In the genomic region with DNA sequence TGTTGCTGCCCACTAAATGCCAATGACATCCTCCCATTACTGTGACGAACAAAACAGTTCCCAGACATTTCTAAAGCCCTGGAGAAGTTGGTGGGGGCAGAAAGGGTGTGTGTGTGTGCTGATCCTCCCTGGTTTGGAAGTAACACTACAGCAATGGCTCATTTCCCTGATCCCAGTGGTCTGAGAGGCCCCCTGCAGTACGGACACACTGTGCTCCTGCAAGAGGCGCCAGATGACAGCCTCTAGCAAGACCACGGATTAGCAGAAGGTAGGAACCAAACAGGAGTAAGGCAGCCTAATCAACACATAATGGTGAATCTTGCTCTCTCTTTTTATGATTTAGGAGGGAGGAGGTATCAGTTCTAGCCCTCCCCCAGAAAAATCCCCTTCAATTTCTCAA, we compare ENCODE assay signal across 17 cellular contexts. TPM values are rescaled to one million over a fixed set of nuclear protein-coding genes. Genes with fewer than 3 reads are reported as not detected.
A peak's percentile ranks its signal among the peaks of the same experiment; 100 is the strongest.
DNase-seq lines count a peak whose midpoint lies in the region; ATAC-seq and TF ChIP-seq lines count a peak whose summit lies in the region.
"Had no signal": no experiment of that assay in that cellular context is flagged by ENCODE, and none has a peak within 500 bp of the region (broad histone marks: within the 10 kb centered on the region; RNA-seq: fewer than 3 reads in every experiment).

No MANE protein-coding gene starts in this region.

- H3K18ac ChIP-seq in mesendoderm (ENCODE audit: low read length): no peak overlapping the region

- no peaks in the 10 kb centered on the region for H3K4me1 Mint-ChIP-seq in activated T-helper 1 cell treated with anti-CD3 and anti-CD28 coated beads, Interleukin-12 subunit alpha, Interleukin-12 subunit beta, Interleukin-2, Interleukin-4 antibody, amounts not matched to agents 30 ng/mL and 10 ng/mL and 1 ng/mL, durations not matched to agents 14 hours and 24 hours and 36 hours (ENCODE audit: low read depth)
- H3K4me1 Mint-ChIP-seq: CD4-positive, CD25-positive, alpha-beta regulatory T cell; CD8-positive, alpha-beta memory T cell had no signal

- no peaks in the 10 kb centered on the region for H3K36me3 Mint-ChIP-seq in activated T-helper 1 cell treated with anti-CD3 and anti-CD28 coated beads, Interleukin-12 subunit alpha, Interleukin-12 subunit beta, Interleukin-2, Interleukin-4 antibody, amounts not matched to agents 30 ng/mL and 10 ng/mL and 1 ng/mL, durations not matched to agents 14 hours and 24 hours and 36 hours (ENCODE audit: low read depth)
- H3K36me3 Mint-ChIP-seq: CD4-positive, CD25-positive, alpha-beta regulatory T cell; CD8-positive, alpha-beta memory T cell had no signal

- no peak overlapping the region for H3K4me3 Mint-ChIP-seq in activated T-helper 1 cell treated with anti-CD3 and anti-CD28 coated beads, Interleukin-12 subunit alpha, Interleukin-12 subunit beta, Interleukin-2, Interleukin-4 antibody, amounts not matched to agents 30 ng/mL and 10 ng/mL and 1 ng/mL, durations not matched to agents 14 hours and 24 hours and 36 hours
- H3K4me3 Mint-ChIP-seq: CD4-positive, CD25-positive, alpha-beta regulatory T cell; CD8-positive, alpha-beta memory T cell; H9 had no signal

- no peaks in the 10 kb centered on the region for H3K79me1 ChIP-seq in mesendoderm (ENCODE audit: low read length)

- H3K9me3 ChIP-seq in WERI-Rb-1 (ENCODE audit: severe bottlenecking) (no peaks in the 10 kb centered on the region), stomach (no peaks in the 10 kb centered on the region)
- H3K9me3 ChIP-seq: BE2C had no signal

- no peak overlapping the region for H3K9ac ChIP-seq in mesendoderm (ENCODE audit: low read length)

- H3K9me3 Mint-ChIP-seq in activated T-helper 1 cell treated with anti-CD3 and anti-CD28 coated beads, Interleukin-12 subunit alpha, Interleukin-12 subunit beta, Interleukin-2, Interleukin-4 antibody, amounts not matched to agents 30 ng/mL and 10 ng/mL and 1 ng/mL, durations not matched to agents 14 hours and 24 hours and 36 hours: no peaks in the 10 kb centered on the region
- H3K9me3 Mint-ChIP-seq: CD8-positive, alpha-beta memory T cell; H9 had no signal

- no peak overlapping the region for H3K27ac ChIP-seq in WERI-Rb-1
- no peak overlapping the region for H3K27ac ChIP-seq in mesendoderm (ENCODE audit: low read depth, low read length)
- H3K27ac ChIP-seq in stomach: no peak overlapping the region

- H3K27ac Mint-ChIP-seq in activated T-helper 1 cell treated with anti-CD3 and anti-CD28 coated beads, Interleukin-12 subunit alpha, Interleukin-12 subunit beta, Interleukin-2, Interleukin-4 antibody, amounts not matched to agents 30 ng/mL and 10 ng/mL and 1 ng/mL, durations not matched to agents 14 hours and 24 hours and 36 hours: no peak overlapping the region
- H3K27ac Mint-ChIP-seq: CD4-positive, CD25-positive, alpha-beta regulatory T cell; CD8-positive, alpha-beta memory T cell; H9 had no signal

- no peak overlapping the region for H4K5ac ChIP-seq in mesendoderm (ENCODE audit: low read length)

- TF ChIP-seq CTCF in WERI-Rb-1 (IDR thresholded peaks at IDR 0.05; ENCODE audit: low read depth, low read length) (no peak), stomach (IDR thresholded peaks at IDR 0.05) (no peak)

- H2BK120ac ChIP-seq in mesendoderm (ENCODE audit: low read depth, low read length): no peak overlapping the region

- H2BK15ac ChIP-seq in mesendoderm (replicated peaks; ENCODE audit: low read depth): no peak overlapping the region

- no CpG with 5 or more reads among the region's 4 CpGs for WGBS in mesendoderm (ENCODE audit: extremely low coverage, insufficient coverage, low lambda C conversion rate)
- 47 to 75% (median 70%) methylated on average over 3 to 4 of the region's 4 CpGs for WGBS in stomach, 5 donors

- H3K27me3 ChIP-seq in WERI-Rb-1 (ENCODE audit: insufficient read depth, low read depth, severe bottlenecking) (peaks cover 28% of the 10 kb centered on the region), mesendoderm (ENCODE audit: insufficient read depth, low read length, poor library complexity) (no peaks in the 10 kb centered on the region), stomach (peaks cover 0 to 11% (median 0%) of the 10 kb centered on the region in 3 donors)
- H3K27me3 ChIP-seq: BE2C had no signal

- H3K23ac ChIP-seq in mesendoderm (ENCODE audit: low read length): no peak overlapping the region

- peak; percentile 15 for DNase-seq in WERI-Rb-1
- peak; percentile 43 for DNase-seq in ecto neural progenitor cell (ENCODE audit: low spot score)
- DNase-seq in mesendoderm: peak; percentile 40
- DNase-seq in sciatic nerve (ENCODE audit: low spot score): no peak
- DNase-seq in stomach: no peak
- no peak for DNase-seq in DMS 273 treated with DMSO at 0.1 percent for 48 hours (lab: John Stamatoyannopoulos, UW)
- no peak for DNase-seq in activated T-helper 1 cell treated with anti-CD3 and anti-CD28 coated beads, Interleukin-12 subunit alpha, Interleukin-12 subunit beta, Interleukin-2, Interleukin-4 antibody, amounts not matched to agents 30 ng/mL and 10 ng/mL and 1 ng/mL, durations not matched to agents 14 hours and 24 hours and 36 hours (ENCODE audit: low spot score)
- DNase-seq: ACHN; BE2C; C1 segment of cervical spinal cord; CD4-positive, CD25-positive, alpha-beta regulatory T cell; CD8-positive, alpha-beta memory T cell; COR-L47; GDM1; H9; IMR-90 had no signal

- no peak overlapping the region for H3K56ac ChIP-seq in mesendoderm (ENCODE audit: low read length)

- TF ChIP-seq EP300 in stomach (IDR thresholded peaks at IDR 0.05): no peak

- H3K27me3 Mint-ChIP-seq in activated T-helper 1 cell treated with anti-CD3 and anti-CD28 coated beads, Interleukin-12 subunit alpha, Interleukin-12 subunit beta, Interleukin-2, Interleukin-4 antibody, amounts not matched to agents 30 ng/mL and 10 ng/mL and 1 ng/mL, durations not matched to agents 14 hours and 24 hours and 36 hours (ENCODE audit: insufficient read depth): no peaks in the 10 kb centered on the region
- H3K27me3 Mint-ChIP-seq: CD4-positive, CD25-positive, alpha-beta regulatory T cell had no signal

- H3K4me3 ChIP-seq in WERI-Rb-1 (ENCODE audit: low read depth, low read length) (no peak overlapping the region), mesendoderm (ENCODE audit: low read length) (no peak overlapping the region), stomach (no peak overlapping the region)

- no peak overlapping the region for H2BK5ac ChIP-seq in mesendoderm (ENCODE audit: low read length)

- no peak for TF ChIP-seq POLR2A in stomach (IDR thresholded peaks at IDR 0.05)

- no peaks in the 10 kb centered on the region for H3K36me3 ChIP-seq in WERI-Rb-1
- H3K36me3 ChIP-seq in mesendoderm (ENCODE audit: control insufficient read depth, insufficient read depth, low read length): no peaks in the 10 kb centered on the region
- H3K36me3 ChIP-seq in stomach: no peaks in the 10 kb centered on the region
- H3K36me3 ChIP-seq: BE2C had no signal

- H4K8ac ChIP-seq in mesendoderm (ENCODE audit: low read depth, low read length): no peak overlapping the region

- no peak overlapping the region for H3K4me2 ChIP-seq in mesendoderm (ENCODE audit: low read length)

- H3K4ac ChIP-seq in mesendoderm (ENCODE audit: low read depth, low read length): no peak overlapping the region

- H2AK5ac ChIP-seq in mesendoderm (ENCODE audit: low read length): no peak overlapping the region

- no peaks in the 10 kb centered on the region for H3K79me2 ChIP-seq in mesendoderm (ENCODE audit: control insufficient read depth, insufficient read depth, low read length)

- H3K4me1 ChIP-seq in mesendoderm (ENCODE audit: control insufficient read depth, low read depth, low read length): no peaks in the 10 kb centered on the region
- no peaks in the 10 kb centered on the region for H3K4me1 ChIP-seq in stomach
- H3K4me1 ChIP-seq: BE2C had no signal

- ATAC-seq in sciatic nerve (peak; percentile 19), GM19467 (IDR thresholded peaks at IDR 0.05; ENCODE audit: unreplicated experiment) (no peak)

- intact Hi-C loops in sciatic nerve (cut with DNase I): no loop called here
- intact Hi-C loops in stomach (cut with DNase I; ENCODE audit: low total_unique reads): no loop called here
- intact Hi-C loops in activated T-helper 1 cell treated with anti-CD3 and anti-CD28 coated beads, Interleukin-12 subunit alpha, Interleukin-12 subunit beta, Interleukin-2, Interleukin-4 antibody, amounts not matched to agents 30 ng/mL and 10 ng/mL and 1 ng/mL, durations not matched to agents 14 hours and 24 hours and 36 hours (cut with micrococcal nuclease): no loop called here

RNA-seq across cellular contexts. Expression of gene CHRDL1, which starts 49.6 kb away (rescaled TPM):
- polyA plus RNA-seq in mesendoderm (2013, experiment 1 of 2): 4.6 TPM
- 4.6 TPM for polyA plus RNA-seq in mesendoderm (2013, experiment 2 of 2)
- total RNA-seq in sciatic nerve (183 TPM), stomach (100 to 1,000 TPM in 1 of 5 donors, 10 to 100 TPM in 1, 1 to 10 TPM in 3; 3.2 to 140 (median 7.0) TPM)
- 10 to 100 TPM in 1 of 3 donors, 1 to 10 TPM in 2; 2.6 to 10.5 (median 3.3) TPM for polyA plus RNA-seq in stomach
- not detected in 2 replicates for total RNA-seq in activated T-helper 1 cell treated with anti-CD3 and anti-CD28 coated beads, Interleukin-12 subunit alpha, Interleukin-12 subunit beta, Interleukin-2, Interleukin-4 antibody, amounts not matched to agents 30 ng/mL and 10 ng/mL and 1 ng/mL, durations not matched to agents 14 hours and 24 hours and 36 hours
- total RNA-seq: CD4-positive, CD25-positive, alpha-beta regulatory T cell; CD8-positive, alpha-beta memory T cell had no signal
- polyA plus RNA-seq: CD4-positive, CD25-positive, alpha-beta regulatory T cell; CD8-positive, alpha-beta memory T cell had no signal

Comparison
In these comparisons a context has a peak if more than half of its experiments do, and no peak if none do; other contexts are left out.
1. DNase-seq: peak in WERI-Rb-1 (single experiment), ecto neural progenitor cell (single experiment) and mesendoderm (single experiment); none in sciatic nerve (single experiment), stomach (single experiment), DMS 273 treated with DMSO at 0.1 percent for 48 hours (single experiment) and activated T-helper 1 cell treated with anti-CD3 and anti-CD28 coated beads, Interleukin-12 subunit alpha, Interleukin-12 subunit beta, Interleukin-2, Interleukin-4 antibody, amounts not matched to agents 30 ng/mL and 10 ng/mL and 1 ng/mL, durations not matched to agents 14 hours and 24 hours and 36 hours (single experiment).